In the genomic region with DNA sequence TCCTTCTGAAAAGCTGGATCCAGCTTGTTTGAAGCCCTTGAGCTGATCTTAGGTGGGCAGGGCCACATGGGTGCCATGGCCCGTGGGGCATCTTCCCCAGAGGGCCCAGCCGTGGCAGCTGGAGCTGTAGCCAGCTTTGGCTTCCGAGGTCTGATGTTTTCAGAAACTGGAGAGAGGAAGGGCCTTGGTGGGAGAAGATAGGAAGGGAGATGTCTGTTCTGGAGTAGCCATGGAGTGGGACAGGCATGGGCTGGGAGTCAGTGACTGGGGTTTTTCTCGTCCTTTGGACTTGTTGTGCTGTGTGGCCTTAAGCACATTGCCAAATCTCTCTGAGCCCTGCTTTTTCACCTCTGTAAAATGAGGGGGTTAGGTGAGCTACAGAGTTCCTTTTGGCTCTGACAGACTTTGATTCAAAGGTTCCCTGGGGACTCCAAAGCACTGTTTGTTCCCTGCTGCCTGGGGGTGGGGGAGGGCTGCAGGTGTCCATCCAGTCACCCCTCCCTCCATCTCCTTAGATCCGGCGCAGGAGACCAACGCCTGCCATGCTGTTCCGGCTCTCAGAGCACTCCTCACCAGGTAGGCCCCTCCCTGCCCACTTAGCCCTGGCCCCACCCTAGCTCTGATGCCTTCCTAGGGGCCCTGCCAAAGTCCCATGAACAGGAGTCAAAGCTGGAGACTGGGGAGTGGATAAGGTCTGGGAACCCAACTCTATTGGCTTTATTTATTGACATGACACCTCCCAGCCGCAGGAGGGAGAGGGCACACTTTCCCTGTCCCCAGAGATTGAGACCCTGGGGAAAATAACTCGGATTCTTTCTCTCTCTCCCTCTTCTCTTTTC, we compare ENCODE assay signal across 20 cellular contexts. TPM values are rescaled to one million over a fixed set of nuclear protein-coding genes. Genes with fewer than 3 reads are reported as not detected.
DNase-seq lines count a peak whose midpoint lies in the region; ATAC-seq, FAIRE-seq and TF ChIP-seq lines count a peak whose summit lies in the region.
"Had no signal": no experiment of that assay in that cellular context is flagged by ENCODE, and none has a peak within 500 bp of the region (broad histone marks: within the 10 kb centered on the region; RNA-seq: fewer than 3 reads in every experiment).

No MANE protein-coding gene starts in this region.

- H3K4me1 ChIP-seq in duodenal mucosa (ENCODE audit: control insufficient read depth in 1 of 2, insufficient read depth in 2 of 2, low read length in 2 of 2) (peaks cover 59 to 61% of the 10 kb centered on the region in 2 donors), pancreas (peaks cover 0 to 3% (median 0%) of the 10 kb centered on the region in 3 donors)

- no peak for TF ChIP-seq CTCF in pancreas (IDR thresholded peaks at IDR 0.05)

- DNase-seq in NCI-H1417 (lab: John Stamatoyannopoulos, UW) (peak; percentile 45 to 78 (median 54)), NCI-H1417 treated with DMSO at 0.1 percent for 48 hours (lab: John Stamatoyannopoulos, UW) (no peak), NCI-H510A (lab: John Stamatoyannopoulos, UW) (peak; percentile 86), pancreas (peak in 2 of 6 donors; percentile 39 to 53), sciatic nerve (ENCODE audit: low spot score) (no peak), T-helper 9 cell (no peak)
- no peak for DNase-seq in effector CD8-positive, alpha-beta T cell (lab: John Stamatoyannopoulos, UW)
- DNase-seq: activated CD4-positive, alpha-beta T cell treated with anti-CD3 and anti-CD28 coated beads for 1 hour; RPMI8226 had no signal

- H3K27ac ChIP-seq in duodenal mucosa (ENCODE audit: low read depth, low read length): peak overlapping the region; percentile 84
- peak overlapping the region; percentile 9 to 84 (median 70) for H3K27ac ChIP-seq in pancreas
- H3K27ac ChIP-seq: cardiac muscle cell had no signal

- H3K36me3 ChIP-seq in duodenal mucosa (ENCODE audit: control insufficient read depth in 1 of 2, insufficient read depth in 2 of 2, low read length in 2 of 2) (no peaks in the 10 kb centered on the region), pancreas (no peaks in the 10 kb centered on the region)
- H3K36me3 ChIP-seq: cardiac muscle cell, tibial nerve had no signal

- H3K27me3 ChIP-seq in duodenal mucosa (ENCODE audit: control insufficient read depth in 1 of 2, insufficient read depth in 2 of 2, low read length in 2 of 2) (peaks cover 4 to 6% of the 10 kb centered on the region in 2 donors), pancreas (no peaks in the 10 kb centered on the region)

- peak in 3 of 4 donors; percentile 5 to 13 (median 7) for ATAC-seq in pancreas
- ATAC-seq in sciatic nerve: no peak
- ATAC-seq: activated naive CD4-positive, alpha-beta T cell treated with anti-CD3 and anti-CD28 coated beads, Interleukin-2, amount 50 U/mL, for 72 hours had no signal

- H3K9ac ChIP-seq in duodenal mucosa (ENCODE audit: low read depth in 1 of 2, low read length in 2 of 2): peak overlapping the region; percentile 73 to 78

- H3K4me3 ChIP-seq in duodenal mucosa (ENCODE audit: low read depth in 1 of 2, low read length in 2 of 2): peak overlapping the region; percentile 56 to 58
- H3K4me3 ChIP-seq in pancreas: peak overlapping the region in 3 of 4 donors; percentile 8 to 42 (median 31)

- 44 to 56% methylated on average over 10 of the region's 10 CpGs for WGBS in pancreas, 2 donors

- intact Hi-C loops in pancreas (cut with DNase I) (no loop called here), sciatic nerve (cut with DNase I) (no loop called here)

- FAIRE-seq in pancreas (lab: Jason Lieb, UNC): no peak
- FAIRE-seq: A204.1, G401.6, HTR-8/SVneo had no signal

- H3K9me3 ChIP-seq in duodenal mucosa (ENCODE audit: control insufficient read depth in 1 of 2, low read length in 2 of 2): no peaks in the 10 kb centered on the region
- H3K9me3 ChIP-seq in pancreas: no peaks in the 10 kb centered on the region
- H3K9me3 ChIP-seq: tibial nerve had no signal

RNA-seq across cellular contexts. Expression of gene PPP1R1B, which starts 2.1 kb away (rescaled TPM):
- 10 to 100 TPM; 42.8 to 74.3 (median 62.8) TPM for total RNA-seq in pancreas
- polyA plus RNA-seq in pancreas: 100 to 1,000 TPM in 1 of 2 donors, 10 to 100 TPM in 1; 99.1 to 201 TPM
- 3.3 TPM for total RNA-seq in sciatic nerve
- total RNA-seq: CD4-positive, alpha-beta memory T cell; T-helper 1 cell treated with Interleukin-12 subunit alpha and Interleukin-12 subunit beta and Interleukin-4 antibody, amounts not matched to agents 30 ng/mL and 1 ng/mL, for 36 hours had no signal
- polyA plus RNA-seq: CD4-positive, alpha-beta memory T cell had no signal

RNA-seq across cellular contexts. Expression of gene STARD3, which starts 8.1 kb away (rescaled TPM):
- total RNA-seq in pancreas (10 to 100 TPM; 24.4 to 35.7 (median 27.2) TPM), sciatic nerve (81.8 TPM)
- 10 to 100 TPM; 64.5 to 73.8 TPM for polyA plus RNA-seq in pancreas

RNA-seq across cellular contexts. Expression of gene NEUROD2, which starts 21.2 kb away (rescaled TPM):
- not detected for total RNA-seq in pancreas
- under 1 TPM in 1 of 2 donors, not detected in 1; 0.04 TPM for polyA plus RNA-seq in pancreas
- not detected for total RNA-seq in sciatic nerve
- total RNA-seq: activated naive CD4-positive, alpha-beta T cell treated with anti-CD3 and anti-CD28 coated beads, Interleukin-2, amount 50 U/mL, for 72 hours; cardiac muscle cell; CD4-positive, alpha-beta memory T cell; mucosa of gallbladder; NCI-H460; T-helper 1 cell treated with Interleukin-12 subunit alpha and Interleukin-12 subunit beta and Interleukin-4 antibody, amounts not matched to agents 30 ng/mL and 1 ng/mL, for 36 hours; tibial nerve had no signal
- polyA plus RNA-seq: cardiac muscle cell had no signal

RNA-seq across cellular contexts. Expression of gene TCAP, which starts 36.3 kb away (rescaled TPM):
- 1 to 10 TPM in 1 of 6 donors, under 1 TPM in 5; 0.13 to 2.0 (median 0.30) TPM for total RNA-seq in pancreas
- polyA plus RNA-seq in pancreas: 1 to 10 TPM; 1.1 to 3.0 TPM
- total RNA-seq in sciatic nerve: 2.0 TPM

RNA-seq across cellular contexts. Expression of gene PNMT, which starts 39.4 kb away (rescaled TPM):
- total RNA-seq in pancreas (under 1 TPM in 3 of 6 donors, not detected in 3; 0.16 to 0.64 (median 0.23) TPM), sciatic nerve (1.3 TPM)
- 10 to 100 TPM in 1 of 2 donors, 1 to 10 TPM in 1; 3.0 to 11.7 TPM for polyA plus RNA-seq in pancreas
- total RNA-seq: NCI-H460; T-helper 1 cell treated with Interleukin-12 subunit alpha and Interleukin-12 subunit beta and Interleukin-4 antibody, amounts not matched to agents 30 ng/mL and 1 ng/mL, for 36 hours had no signal
- polyA plus RNA-seq: CD4-positive, alpha-beta memory T cell had no signal

Comparison
In these comparisons a context has a peak if more than half of its experiments do, and no peak if none do; other contexts are left out.
1. DNase-seq: peak in NCI-H1417 (3 of 3) and NCI-H510A (single experiment); none in NCI-H1417 treated with DMSO at 0.1 percent for 48 hours (single experiment), sciatic nerve (single experiment), T-helper 9 cell (single experiment) and effector CD8-positive, alpha-beta T cell (single experiment).
2. RNA of gene PPP1R1B, which starts 2.1 kb away (total RNA-seq): 42.8 to 74.3 TPM in pancreas; 3.3 TPM in sciatic nerve (single experiment); every median in the first group is over 10 times any median in the second.